Comparison of ENCODE assay signal across 8 cellular contexts in genomic region chr5:3924990-3925389, GRCh38.
"Had no signal": no experiment of that assay in that cellular context is flagged by ENCODE, and none has a peak within 500 bp of the region (broad histone marks: within the 10 kb centered on the region; RNA-seq: fewer than 3 reads in every experiment).

No MANE protein-coding gene starts in this region.

- H3K4me3 ChIP-seq: GM23338, HAP-1, K562 had no signal

- ATAC-seq: GM23338, HCT116, K562 had no signal

- H3K27ac Mint-ChIP-seq: GM23338, HFFc6 had no signal

- H3K9me3 ChIP-seq: HAP-1 had no signal

- H3K4me2 ChIP-seq: GM23338 had no signal

- DNase-seq: H7, HFFc6, IMR-90 had no signal

- H3K4me3 Mint-ChIP-seq: GM23338, HFFc6 had no signal

- H3K36me3 ChIP-seq: HAP-1 had no signal

- H3K4me1 ChIP-seq: HAP-1 had no signal

- H3K4me1 Mint-ChIP-seq: GM23338 had no signal

- H2AFZ ChIP-seq: GM23338 had no signal

- FAIRE-seq: HTR-8/SVneo, K562 had no signal
